In genomic region chr1:215083408-215083961, GRCh38 we compare ENCODE assay signal across 10 cellular contexts. TPM values are rescaled to one million over a fixed set of nuclear protein-coding genes. Genes with fewer than 3 reads are reported as not detected.
DNase-seq lines count a peak whose midpoint lies in the region; ATAC-seq and TF ChIP-seq lines count a peak whose summit lies in the region.
"Had no signal": no experiment of that assay in that cellular context is flagged by ENCODE, and none has a peak within 500 bp of the region (broad histone marks: within the 10 kb centered on the region; RNA-seq: fewer than 3 reads in every experiment).

No MANE protein-coding gene starts in this region.

- no peak for ATAC-seq in GM18502 (IDR thresholded peaks at IDR 0.05; ENCODE audit: poor library complexity, unreplicated experiment)
- ATAC-seq in activated T-cell treated with anti-CD3 and anti-CD28 coated beads, Interleukin-2, amount 50 U/mL, for 4 hours, result no peak

- H3K27me3 ChIP-seq in H7 (ENCODE audit: control insufficient read depth, insufficient read depth, low read length) (peaks cover 79% of the 10 kb centered on the region), sigmoid colon (peaks cover 10 to 61% (median 27%) of the 10 kb centered on the region in 3 donors)

- intact Hi-C loops in sigmoid colon (cut with DNase I), result no loop called here
- intact Hi-C loops in activated T-helper 2 cell treated with anti-CD3 and anti-CD28 coated beads, Interferon-gamma antibody, Interleukin-2, Interleukin-4, amounts not matched to agents 10 μg/mL and 5 μg/mL and 100 μg/mL, durations not matched to agents 14 hours and 24 hours and 36 hours (cut with micrococcal nuclease), result loop anchor here (10.0 kb wide), 1 partner anchor 441 kb away; no protein-coding TSS in a partner anchor

- H3K27ac Mint-ChIP-seq in activated T-helper 2 cell treated with anti-CD3 and anti-CD28 coated beads, Interferon-gamma antibody, Interleukin-2, Interleukin-4, amounts not matched to agents 10 μg/mL and 5 μg/mL and 100 μg/mL, durations not matched to agents 14 hours and 24 hours and 36 hours, result no peak overlapping the region

- TF ChIP-seq EP300 in sigmoid colon (IDR thresholded peaks at IDR 0.05), result no peak

- H3K4me3 Mint-ChIP-seq in activated T-helper 2 cell treated with anti-CD3 and anti-CD28 coated beads, Interferon-gamma antibody, Interleukin-2, Interleukin-4, amounts not matched to agents 10 μg/mL and 5 μg/mL and 100 μg/mL, durations not matched to agents 14 hours and 24 hours and 36 hours (ENCODE audit: low read depth), result no peak overlapping the region
- no peak overlapping the region for H3K4me3 Mint-ChIP-seq in activated T-cell treated with anti-CD3 and anti-CD28 coated beads, Interleukin-2, amount 50 U/mL, for 4 hours

- H3K36me3 ChIP-seq in H7 (replicated peaks; ENCODE audit: control insufficient read depth, insufficient read depth, low read length), result no peaks in the 10 kb centered on the region
- H3K36me3 ChIP-seq in sigmoid colon, result no peaks in the 10 kb centered on the region
- H3K36me3 ChIP-seq: left lung had no signal

- TF ChIP-seq CTCF in sigmoid colon (IDR thresholded peaks at IDR 0.05), result no peak

- H3K27me3 Mint-ChIP-seq in activated T-helper 2 cell treated with anti-CD3 and anti-CD28 coated beads, Interferon-gamma antibody, Interleukin-2, Interleukin-4, amounts not matched to agents 10 μg/mL and 5 μg/mL and 100 μg/mL, durations not matched to agents 14 hours and 24 hours and 36 hours (ENCODE audit: low read depth), result peaks cover 58% of the 10 kb centered on the region
- H3K27me3 Mint-ChIP-seq in activated T-cell treated with anti-CD3 and anti-CD28 coated beads, Interleukin-2, amount 50 U/mL, for 4 hours (ENCODE audit: low read depth), result peaks cover 47% of the 10 kb centered on the region

- peaks cover 0 to 18% (median 11%) of the 10 kb centered on the region in 4 donors for H3K4me1 ChIP-seq in sigmoid colon

- no peak overlapping the region for H3K27ac ChIP-seq in sigmoid colon
- H3K27ac ChIP-seq: left lung had no signal

- DNase-seq in H7, result peak; percentile 22
- DNase-seq in foreskin melanocyte, result peak; percentile 5
- DNase-seq in sigmoid colon, result peak; percentile 65
- DNase-seq in NCI-H510A treated with DMSO at 0.1 percent for 48 hours (lab: John Stamatoyannopoulos, UW), result no peak
- no peak for DNase-seq in activated T-helper 2 cell treated with anti-CD3 and anti-CD28 coated beads, Interferon-gamma antibody, Interleukin-2, Interleukin-4, amounts not matched to agents 10 μg/mL and 5 μg/mL and 100 μg/mL, durations not matched to agents 14 hours and 24 hours and 36 hours (ENCODE audit: low spot score)
- no peak for DNase-seq in activated T-cell treated with anti-CD3 and anti-CD28 coated beads, Interleukin-2, amount 50 U/mL, for 4 hours

- H3K4me3 ChIP-seq in H7 (ENCODE audit: insufficient read depth, low read depth, low read length) (peak overlapping the region; percentile 56), sigmoid colon (peak overlapping the region in 3 of 4 donors; percentile 37 to 47 (median 43))

- no peak for TF ChIP-seq POLR2A in sigmoid colon (IDR thresholded peaks at IDR 0.05)

- 6 to 9% methylated on average over 22 of the region's 22 CpGs for WGBS in sigmoid colon, 2 donors

- no peaks in the 10 kb centered on the region for H3K9me3 Mint-ChIP-seq in activated T-helper 2 cell treated with anti-CD3 and anti-CD28 coated beads, Interferon-gamma antibody, Interleukin-2, Interleukin-4, amounts not matched to agents 10 μg/mL and 5 μg/mL and 100 μg/mL, durations not matched to agents 14 hours and 24 hours and 36 hours
- no peaks in the 10 kb centered on the region for H3K9me3 Mint-ChIP-seq in activated T-cell treated with anti-CD3 and anti-CD28 coated beads, Interleukin-2, amount 50 U/mL, for 4 hours

- H3K9me3 ChIP-seq in sigmoid colon, result no peaks in the 10 kb centered on the region
- H3K9me3 ChIP-seq: left lung had no signal

- no peaks in the 10 kb centered on the region for H3K4me1 Mint-ChIP-seq in activated T-helper 2 cell treated with anti-CD3 and anti-CD28 coated beads, Interferon-gamma antibody, Interleukin-2, Interleukin-4, amounts not matched to agents 10 μg/mL and 5 μg/mL and 100 μg/mL, durations not matched to agents 14 hours and 24 hours and 36 hours (ENCODE audit: low read depth)
- H3K4me1 Mint-ChIP-seq in activated T-cell treated with anti-CD3 and anti-CD28 coated beads, Interleukin-2, amount 50 U/mL, for 4 hours (ENCODE audit: low read depth), result peaks cover 3% of the 10 kb centered on the region

- H3K36me3 Mint-ChIP-seq in activated T-helper 2 cell treated with anti-CD3 and anti-CD28 coated beads, Interferon-gamma antibody, Interleukin-2, Interleukin-4, amounts not matched to agents 10 μg/mL and 5 μg/mL and 100 μg/mL, durations not matched to agents 14 hours and 24 hours and 36 hours (ENCODE audit: low read depth), result no peaks in the 10 kb centered on the region
- H3K36me3 Mint-ChIP-seq in activated T-cell treated with anti-CD3 and anti-CD28 coated beads, Interleukin-2, amount 50 U/mL, for 4 hours (ENCODE audit: insufficient read depth), result no peaks in the 10 kb centered on the region

TF ChIP-seq in PFSK-1, 5 proteins besides CTCF, POLR2A, EP300 and RAD21:
- no peak for TF ChIP-seq POLR2AphosphoS5 (IDR thresholded peaks at IDR 0.05; ENCODE audit: low read depth, low read length)
- TF ChIP-seq, protein P1, sequence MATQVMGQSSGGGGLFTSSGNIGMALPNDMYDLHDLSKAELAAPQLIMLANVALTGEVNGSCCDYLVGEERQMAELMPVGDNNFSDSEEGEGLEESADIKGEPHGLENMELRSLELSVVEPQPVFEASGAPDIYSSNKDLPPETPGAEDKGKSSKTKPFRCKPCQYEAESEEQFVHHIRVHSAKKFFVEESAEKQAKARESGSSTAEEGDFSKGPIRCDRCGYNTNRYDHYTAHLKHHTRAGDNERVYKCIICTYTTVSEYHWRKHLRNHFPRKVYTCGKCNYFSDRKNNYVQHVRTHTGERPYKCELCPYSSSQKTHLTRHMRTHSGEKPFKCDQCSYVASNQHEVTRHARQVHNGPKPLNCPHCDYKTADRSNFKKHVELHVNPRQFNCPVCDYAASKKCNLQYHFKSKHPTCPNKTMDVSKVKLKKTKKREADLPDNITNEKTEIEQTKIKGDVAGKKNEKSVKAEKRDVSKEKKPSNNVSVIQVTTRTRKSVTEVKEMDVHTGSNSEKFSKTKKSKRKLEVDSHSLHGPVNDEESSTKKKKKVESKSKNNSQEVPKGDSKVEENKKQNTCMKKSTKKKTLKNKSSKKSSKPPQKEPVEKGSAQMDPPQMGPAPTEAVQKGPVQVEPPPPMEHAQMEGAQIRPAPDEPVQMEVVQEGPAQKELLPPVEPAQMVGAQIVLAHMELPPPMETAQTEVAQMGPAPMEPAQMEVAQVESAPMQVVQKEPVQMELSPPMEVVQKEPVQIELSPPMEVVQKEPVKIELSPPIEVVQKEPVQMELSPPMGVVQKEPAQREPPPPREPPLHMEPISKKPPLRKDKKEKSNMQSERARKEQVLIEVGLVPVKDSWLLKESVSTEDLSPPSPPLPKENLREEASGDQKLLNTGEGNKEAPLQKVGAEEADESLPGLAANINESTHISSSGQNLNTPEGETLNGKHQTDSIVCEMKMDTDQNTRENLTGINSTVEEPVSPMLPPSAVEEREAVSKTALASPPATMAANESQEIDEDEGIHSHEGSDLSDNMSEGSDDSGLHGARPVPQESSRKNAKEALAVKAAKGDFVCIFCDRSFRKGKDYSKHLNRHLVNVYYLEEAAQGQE (IDR thresholded peaks at IDR 0.05; ENCODE audit: insufficient read depth in 1 of 2, low read depth in 2 of 2, low read length in 2 of 2), result peak; percentile 68 to 86; a peak in 3 of 4 replicates
- no peak for TF ChIP-seq FOXP2 (optimal IDR thresholded peaks at IDR 0.05; ENCODE audit: borderline replicate concordance, extremely low read depth, extremely low read length, insufficient read depth)
- TF ChIP-seq SIN3A (IDR thresholded peaks at IDR 0.05; ENCODE audit: borderline replicate concordance, insufficient read depth, low read length), result no peak
- TF ChIP-seq TAF1 (IDR thresholded peaks at IDR 0.05; ENCODE audit: borderline replicate concordance, insufficient read depth, low read length), result no peak

RNA-seq across cellular contexts. Expression of gene KCNK2, which starts 0.9 kb away (rescaled TPM):
- total RNA-seq in H7 (2014; rRNA removed; shearing (Covaris generic)), result 0.31 and 1.3 TPM in 2 replicates
- polyA plus RNA-seq in PFSK-1 (2012; ENCODE audit: insufficient read length, low read depth), result 0.48 TPM
- 1 to 10 TPM in 2 of 4 donors, under 1 TPM in 2; 0.68 to 3.3 (median 2.0) TPM for total RNA-seq in sigmoid colon
- under 1 TPM in 2 of 3 donors, not detected in 1; 0.25 to 0.60 TPM for polyA plus RNA-seq in sigmoid colon
- not detected in 2 replicates for total RNA-seq in activated T-helper 2 cell treated with anti-CD3 and anti-CD28 coated beads, Interferon-gamma antibody, Interleukin-2, Interleukin-4, amounts not matched to agents 10 μg/mL and 5 μg/mL and 100 μg/mL, durations not matched to agents 14 hours and 24 hours and 36 hours
- total RNA-seq in activated T-cell treated with anti-CD3 and anti-CD28 coated beads, Interleukin-2, amount 50 U/mL, for 4 hours, result not detected
- total RNA-seq: T-helper 1 cell treated with Interleukin-12 subunit alpha and Interleukin-12 subunit beta and Interleukin-4 antibody, amounts not matched to agents 30 ng/mL and 1 ng/mL, for 36 hours had no signal

Comparison
In these comparisons a context has a peak if more than half of its experiments do, and no peak if none do; other contexts are left out.
1. DNase-seq: peak in H7 (single experiment), foreskin melanocyte (single experiment) and sigmoid colon (single experiment); none in NCI-H510A treated with DMSO at 0.1 percent for 48 hours (single experiment), activated T-helper 2 cell treated with anti-CD3 and anti-CD28 coated beads, Interferon-gamma antibody, Interleukin-2, Interleukin-4, amounts not matched to agents 10 μg/mL and 5 μg/mL and 100 μg/mL, durations not matched to agents 14 hours and 24 hours and 36 hours (single experiment) and activated T-cell treated with anti-CD3 and anti-CD28 coated beads, Interleukin-2, amount 50 U/mL, for 4 hours (single experiment).